In genomic region chr10:110629680-110630191, GRCh38 we compare ENCODE assay signal across 9 cellular contexts. TPM values are rescaled to one million over a fixed set of nuclear protein-coding genes. Genes with fewer than 3 reads are reported as not detected.
DNase-seq lines count a peak whose midpoint lies in the region; ATAC-seq and TF ChIP-seq lines count a peak whose summit lies in the region.
"Had no signal": no experiment of that assay in that cellular context is flagged by ENCODE, and none has a peak within 500 bp of the region (broad histone marks: within the 10 kb centered on the region; RNA-seq: fewer than 3 reads in every experiment).

No MANE protein-coding gene starts in this region.

- H3K27me3 ChIP-seq in OCI-LY1 (ENCODE audit: insufficient read depth, low read length) (no peaks in the 10 kb centered on the region), left ventricle myocardium inferior (ENCODE audit: low read depth) (no peaks in the 10 kb centered on the region), tibial artery (no peaks in the 10 kb centered on the region)

- H3K9me2 ChIP-seq in OCI-LY1 (ENCODE audit: low read depth, low read length) = no peaks in the 10 kb centered on the region

- no peaks in the 10 kb centered on the region for H3K36me3 ChIP-seq in OCI-LY1 (ENCODE audit: insufficient read depth, low read length)
- H3K36me3 ChIP-seq in left ventricle myocardium inferior = no peaks in the 10 kb centered on the region
- no peaks in the 10 kb centered on the region for H3K36me3 ChIP-seq in tibial artery

- peak overlapping the region; percentile 47 for H3K27ac ChIP-seq in OCI-LY1 (ENCODE audit: low read depth, low read length, poor library complexity, severe bottlenecking)
- peak overlapping the region; percentile 83 for H3K27ac ChIP-seq in left ventricle myocardium inferior (replicated peaks)
- H3K27ac ChIP-seq in tibial artery = peak overlapping the region; percentile 2 to 26

- intact Hi-C loops in left ventricle myocardium inferior (cut with micrococcal nuclease) = no loop called here
- intact Hi-C loops in tibial artery (cut with DNase I; ENCODE audit: low total_unique reads) = no loop called here

- H3K4me1 ChIP-seq in OCI-LY1 (ENCODE audit: insufficient read depth, low read length, severe bottlenecking) (peaks cover 23% of the 10 kb centered on the region), left ventricle myocardium inferior (peaks cover 20% of the 10 kb centered on the region), tibial artery (peaks cover 0 to 21% (median 6%) of the 10 kb centered on the region in 4 donors)

- no peak for TF ChIP-seq CTCF in OCI-LY1 (IDR thresholded peaks at IDR 0.05; ENCODE audit: low read length)
- TF ChIP-seq CTCF in left ventricle myocardium inferior (IDR thresholded peaks at IDR 0.05; ENCODE audit: borderline replicate concordance) = no peak
- no peak for TF ChIP-seq CTCF in tibial artery (IDR thresholded peaks at IDR 0.05)

- H3K4me2 ChIP-seq in OCI-LY1 (ENCODE audit: low read length) = no peak overlapping the region; the same call in 1 of the 2 replicates

- H3K9me3 ChIP-seq in OCI-LY1 (ENCODE audit: low read length) (no peaks in the 10 kb centered on the region), left ventricle myocardium inferior (replicated peaks) (no peaks in the 10 kb centered on the region), tibial artery (no peaks in the 10 kb centered on the region)

- H2AFZ ChIP-seq in OCI-LY1 (ENCODE audit: low read length) = no peak overlapping the region

- no peaks in the 10 kb centered on the region for H3F3A ChIP-seq in OCI-LY1 (ENCODE audit: insufficient read depth, low read length)

- no peaks in the 10 kb centered on the region for H3K79me2 ChIP-seq in OCI-LY1 (ENCODE audit: insufficient read depth, low read length)

- no peaks in the 10 kb centered on the region for H4K20me1 ChIP-seq in OCI-LY1 (ENCODE audit: insufficient read depth, low read length)

- H3K4me3 ChIP-seq in OCI-LY1 (ENCODE audit: low read depth, low read length, poor library complexity, severe bottlenecking) (no peak overlapping the region), left ventricle myocardium inferior (no peak overlapping the region), tibial artery (no peak overlapping the region)

- ATAC-seq in GM21576 (IDR thresholded peaks at IDR 0.05; ENCODE audit: unreplicated experiment) = no peak
- no peak for ATAC-seq in HG02610 (IDR thresholded peaks at IDR 0.05; ENCODE audit: unreplicated experiment)

- no peak overlapping the region for H3K9ac ChIP-seq in OCI-LY1 (ENCODE audit: low read length)

- DNase-seq in NCI-H2171 treated with DMSO at 0.1 percent for 48 hours (lab: John Stamatoyannopoulos, UW) (peak; percentile 44), NCI-H2171 (lab: John Stamatoyannopoulos, UW) (no peak), left ventricle myocardium inferior (no peak), tibial artery (no peak)
- no peak for DNase-seq in stimulated activated CD4-positive, alpha-beta T cell treated with anti-CD3 and anti-CD28 coated beads, Interleukin-4, amount 100 ng/mL, for 1 hour
- DNase-seq: NK-92 treated with Interleukin-12 subunit alpha and Interleukin-12 subunit beta, amount 100 ng/mL, for 24 hours had no signal

RNA-seq across cellular contexts. Expression of gene RBM20, which starts 14.4 kb away (rescaled TPM):
- total RNA-seq in left ventricle myocardium inferior = 101 TPM

Comparison
In these comparisons a context has a peak if more than half of its experiments do, and no peak if none do; other contexts are left out.
1. H3K27ac ChIP-seq: peak in every context shown above with its lines; median percentile 83 in left ventricle myocardium inferior; 47 in OCI-LY1; 14 in tibial artery.